ENCODE assay signal across 8 cellular contexts in the genomic region with DNA sequence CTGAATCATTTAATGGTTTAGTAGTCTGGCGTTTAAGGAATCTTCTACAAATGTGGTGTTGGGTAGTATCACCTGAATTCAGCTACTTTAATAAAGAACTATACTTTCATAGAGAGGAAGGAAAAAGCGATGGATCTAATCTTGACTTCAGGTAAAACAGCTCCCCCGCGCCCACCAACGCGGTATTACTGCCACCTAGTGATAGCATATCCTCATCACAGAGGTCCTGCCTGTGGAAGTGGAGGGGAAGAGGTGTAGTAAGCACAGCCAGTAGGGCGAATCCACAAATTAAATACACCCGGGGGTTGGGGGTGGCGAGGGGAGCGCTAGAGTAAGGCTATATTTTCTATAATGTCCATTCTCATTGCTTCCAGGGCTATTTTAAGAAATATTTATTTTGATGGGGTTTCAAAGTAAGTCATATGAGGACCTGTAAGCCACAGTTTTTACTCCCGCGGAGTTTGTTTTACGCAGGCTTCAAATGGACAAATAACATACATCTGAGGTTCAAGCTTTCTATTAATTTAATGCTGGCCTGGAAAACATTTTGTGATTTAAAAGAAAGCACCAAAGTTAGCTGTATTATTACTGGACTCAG. TPM values are rescaled to one million over a fixed set of nuclear protein-coding genes. Genes with fewer than 3 reads are reported as not detected.
DNase-seq lines count a peak whose midpoint lies in the region; ATAC-seq, FAIRE-seq and TF ChIP-seq lines count a peak whose summit lies in the region.

No MANE protein-coding gene starts in this region.

- peaks cover 0 to 20% (median 18%) of the 10 kb centered on the region in 4 donors for H3K4me1 ChIP-seq in esophagus muscularis mucosa

- intact Hi-C loops in esophagus muscularis mucosa (cut with DNase I) = no loop called here

- TF ChIP-seq CTCF in C4-2B (conservative IDR thresholded peaks at IDR 0.05) (peak; percentile 83), esophagus muscularis mucosa (IDR thresholded peaks at IDR 0.05) (peak; percentile 37 to 46 (median 45)), omental fat pad (IDR thresholded peaks at IDR 0.05) (no peak)

- ATAC-seq in GM19035 (IDR thresholded peaks at IDR 0.05; ENCODE audit: unreplicated experiment) (peak; percentile 87), HG03108 (IDR thresholded peaks at IDR 0.05; ENCODE audit: unreplicated experiment) (peak; percentile 84), omental fat pad (ENCODE audit: low FRiP score) (peak; percentile 54)

- WGBS in esophagus muscularis mucosa = 30% methylated on average over 13 of the region's 13 CpGs

- H3K36me3 ChIP-seq in esophagus muscularis mucosa = no peaks in the 10 kb centered on the region

- FAIRE-seq in urothelium cell line (lab: Jason Lieb, UNC) = no peak

- peak; percentile 28 for DNase-seq in NOMO-1 treated with dmso at 0.1 percent for 144 hours (lab: John Stamatoyannopoulos, UW; ENCODE audit: unreplicated experiment)
- peak; percentile 30 for DNase-seq in activated CD8-positive, alpha-beta memory T cell treated with anti-CD3 and anti-CD28 coated beads, Interleukin-2, amount 50 U/mL, for 1 hour (ENCODE audit: extremely low read depth)
- DNase-seq in esophagus muscularis mucosa (ENCODE audit: extremely low spot score) = no peak
- peak; percentile 37 for DNase-seq in omental fat pad (ENCODE audit: low spot score)
- DNase-seq in urothelium cell line (ENCODE audit: low spot score) = peak; percentile 67

- no peak for TF ChIP-seq EP300 in esophagus muscularis mucosa (IDR thresholded peaks at IDR 0.05)

- no peak overlapping the region for H3K4me3 ChIP-seq in esophagus muscularis mucosa

- H3K27ac ChIP-seq in C4-2B (no peak overlapping the region), esophagus muscularis mucosa (replicated peaks in 1 of 4) (no peak overlapping the region)

- H3K9me3 ChIP-seq in esophagus muscularis mucosa = no peaks in the 10 kb centered on the region

- no peaks in the 10 kb centered on the region for H3K27me3 ChIP-seq in esophagus muscularis mucosa

- no peak for TF ChIP-seq POLR2A in esophagus muscularis mucosa (IDR thresholded peaks at IDR 0.05; ENCODE audit: low read depth)

RNA-seq across cellular contexts. Expression of a gene that starts 8.3 kb away (rescaled TPM):
- total RNA-seq in esophagus muscularis mucosa = 1 to 10 TPM in 2 of 4 donors, under 1 TPM in 2; 0.86 to 2.5 (median 1.1) TPM
- 1 to 10 TPM; 1.6 to 6.1 (median 4.2) TPM for total RNA-seq in omental fat pad

Comparison
In these comparisons a context has a peak if more than half of its experiments do, and no peak if none do; other contexts are left out.
1. CTCF ChIP-seq: peak in C4-2B (single experiment) and esophagus muscularis mucosa (3 of 3); none in omental fat pad (0 of 3).
2. Peak in every context shown above with its lines, with median percentiles within 50 percentile points of each other: ATAC-seq.